Comparison of ENCODE assay signal across 1 cellular context in the genomic region with DNA sequence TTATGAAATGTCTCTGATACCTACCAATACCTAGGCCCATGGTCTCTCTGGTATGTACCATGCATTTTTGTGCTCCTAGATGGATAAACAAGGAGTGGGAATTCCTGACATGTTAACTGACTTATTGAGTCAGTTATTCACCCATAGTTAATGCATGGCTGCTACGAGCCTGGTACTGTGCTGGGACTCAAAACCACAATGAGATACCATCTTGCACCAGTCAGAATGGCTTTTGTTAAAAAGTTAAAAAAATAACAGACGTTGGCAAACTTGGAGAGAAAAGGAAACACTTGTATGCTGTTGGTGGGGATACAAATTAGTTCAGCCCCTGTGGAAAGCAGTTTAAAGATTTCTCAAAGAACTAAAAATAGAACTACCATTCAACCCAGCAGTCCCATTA.
TF ChIP-seq lines count a peak whose summit lies in the region.

No MANE protein-coding gene starts in this region.

TF ChIP-seq in H1, 55 proteins besides CTCF, POLR2A, EP300 and RAD21 (continued from another document):
- TF ChIP-seq, protein P1, sequence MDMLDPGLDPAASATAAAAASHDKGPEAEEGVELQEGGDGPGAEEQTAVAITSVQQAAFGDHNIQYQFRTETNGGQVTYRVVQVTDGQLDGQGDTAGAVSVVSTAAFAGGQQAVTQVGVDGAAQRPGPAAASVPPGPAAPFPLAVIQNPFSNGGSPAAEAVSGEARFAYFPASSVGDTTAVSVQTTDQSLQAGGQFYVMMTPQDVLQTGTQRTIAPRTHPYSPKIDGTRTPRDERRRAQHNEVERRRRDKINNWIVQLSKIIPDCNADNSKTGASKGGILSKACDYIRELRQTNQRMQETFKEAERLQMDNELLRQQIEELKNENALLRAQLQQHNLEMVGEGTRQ (IDR thresholded peaks at IDR 0.05; ENCODE audit: low read length): no peak
- TF ChIP-seq CHD1 (IDR thresholded peaks at IDR 0.05; ENCODE audit: low read depth, low read length) (no peak), SIRT6 (IDR thresholded peaks at IDR 0.05; ENCODE audit: low read length) (no peak), POU5F1 (IDR thresholded peaks at IDR 0.05; ENCODE audit: low read depth, low read length) (no peak), SP1 (IDR thresholded peaks at IDR 0.05; ENCODE audit: low read depth, low read length) (no peak)
- TF ChIP-seq, protein P2, sequence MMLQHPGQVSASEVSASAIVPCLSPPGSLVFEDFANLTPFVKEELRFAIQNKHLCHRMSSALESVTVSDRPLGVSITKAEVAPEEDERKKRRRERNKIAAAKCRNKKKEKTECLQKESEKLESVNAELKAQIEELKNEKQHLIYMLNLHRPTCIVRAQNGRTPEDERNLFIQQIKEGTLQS (IDR thresholded peaks at IDR 0.05; ENCODE audit: insufficient read depth, low read depth, low read length): no peak
TF ChIP-seq in H1: peak in this region for 0.
